In genomic region chr6:107459283-107460073, GRCh38 we compare ENCODE assay signal across 8 cellular contexts.
DNase-seq lines count a peak whose midpoint lies in the region; ATAC-seq and FAIRE-seq lines count a peak whose summit lies in the region.

PDSS2 (minus strand) TSS chr6:107459564; CDS start chr6:107459285, 279 bp downstream.

- DNase-seq in AG20443 (ENCODE audit: low spot score), result peak; percentile 98
- peak; percentile 95 for DNase-seq in NCI-H345 treated with DMSO at 0.1 percent for 48 hours (lab: John Stamatoyannopoulos, UW; ENCODE audit: unreplicated experiment)
- peak; percentile 93 to 96 (median 94) for DNase-seq in activated CD4-positive, CD25-positive, alpha-beta regulatory T cell (lab: John Stamatoyannopoulos, UW)
- DNase-seq in central memory CD4-positive, alpha-beta T cell, result peak; percentile 95
- DNase-seq in stimulated activated CD4-positive, alpha-beta T cell treated with anti-CD3 and anti-CD28 coated beads, Interleukin-12 subunit alpha, Interleukin-12 subunit beta, amount 100 ng/mL, for 4 hours, result peak; percentile 97

- FAIRE-seq in islet of Langerhans (lab: Jason Lieb, UNC), result peak; percentile 36

- ATAC-seq in GM19025 (IDR thresholded peaks at IDR 0.05; ENCODE audit: low read depth, unreplicated experiment) (peak; percentile 93), HG03342 (IDR thresholded peaks at IDR 0.05; ENCODE audit: unreplicated experiment) (peak; percentile 90)

Comparison
In these comparisons a context has a peak if more than half of its experiments do, and no peak if none do; other contexts are left out.
1. Peak in every context shown above with its lines: DNase-seq and ATAC-seq.